In genomic region chr17:48816774-48817590, GRCh38 we compare ENCODE assay signal across 7 cellular contexts.
DNase-seq lines count a peak whose midpoint lies in the region; ATAC-seq, FAIRE-seq and TF ChIP-seq lines count a peak whose summit lies in the region.

TSS of gene TTLL6 (minus strand) at chr17:48817229. CDS start at chr17:48817072, 157 bp downstream.

- H3K27ac ChIP-seq in mucosa of rectum (ENCODE audit: low read depth in 2 of 2, low read length in 2 of 2): peak within 1 kb of the TSS; percentile 52 to 69

- H3K9me3 ChIP-seq in mucosa of rectum (ENCODE audit: control insufficient read depth in 2 of 2, low read length in 2 of 2): no peaks in the 10 kb centered on the region

- peaks cover 14 to 21% of the 10 kb centered on the region in 2 donors for H3K4me1 ChIP-seq in mucosa of rectum (ENCODE audit: control insufficient read depth in 2 of 2, insufficient read depth in 2 of 2, low read length in 2 of 2)

- H3K9ac ChIP-seq in mucosa of rectum (ENCODE audit: low read depth in 1 of 2, low read length in 2 of 2): peak within 1 kb of the TSS; percentile 75 to 80

- no peaks in the 10 kb centered on the region for H3K36me3 ChIP-seq in mucosa of rectum (ENCODE audit: control insufficient read depth in 2 of 2, insufficient read depth in 2 of 2, low read length in 2 of 2)

- no peaks in the 10 kb centered on the region for H3K27me3 ChIP-seq in mucosa of rectum (ENCODE audit: control insufficient read depth in 2 of 2, insufficient read depth in 2 of 2, low read length in 2 of 2)

- peak; percentile 89 for ATAC-seq in GM18867 (IDR thresholded peaks at IDR 0.05; ENCODE audit: unreplicated experiment)

- H3K4me3 ChIP-seq in mucosa of rectum (ENCODE audit: low read length in 2 of 2): peak within 1 kb of the TSS; percentile 71 to 78

- no peak for TF ChIP-seq POLR2A in erythroblast (IDR thresholded peaks at IDR 0.05; ENCODE audit: low read length)

- DNase-seq in HTR-8/SVneo (ENCODE audit: insufficient read length, low spot score) (peak; percentile 97), NOMO-1 treated with dmso at 0.1 percent for 144 hours (lab: John Stamatoyannopoulos, UW; ENCODE audit: unreplicated experiment) (peak; percentile 86), activated T-cell treated with anti-CD3 and anti-CD28 coated beads for 24 hours (ENCODE audit: low read depth) (peak; percentile 67), erythroblast (lab: John Stamatoyannopoulos, UW) (peak; percentile 82 to 86)
- peak; percentile 38 to 50 for DNase-seq in stimulated activated CD8-positive, alpha-beta memory T cell treated with anti-CD3 and anti-CD28 coated beads, Interleukin-4, amount 100 ng/mL, for 1 hour (ENCODE audit: low read depth in 2 of 2, low spot score in 1 of 2)

- FAIRE-seq in HTR-8/SVneo (lab: Jason Lieb, UNC): peak; percentile 96

Comparison
In these comparisons a context has a peak if more than half of its experiments do, and no peak if none do; other contexts are left out.
1. Peak in every context shown above with its lines: DNase-seq, ATAC-seq, H3K4me3 ChIP-seq and H3K27ac ChIP-seq.
2. DNase-seq: peak in every context shown above with its lines; median percentile 97 in HTR-8/SVneo; 86 in NOMO-1 treated with dmso at 0.1 percent for 144 hours; 84 in erythroblast; 67 in activated T-cell treated with anti-CD3 and anti-CD28 coated beads for 24 hours; 44 in stimulated activated CD8-positive, alpha-beta memory T cell treated with anti-CD3 and anti-CD28 coated beads, Interleukin-4, amount 100 ng/mL, for 1 hour.